In genomic region chr3:37072892-37073291, GRCh38 we compare ENCODE assay signal across 11 cellular contexts.
A peak's percentile ranks its signal among the peaks of the same experiment; 100 is the strongest.
DNase-seq lines count a peak whose midpoint lies in the region; ATAC-seq and TF ChIP-seq lines count a peak whose summit lies in the region.
"Had no signal": no experiment of that assay in that cellular context is flagged by ENCODE, and none has a peak within 500 bp of the region (broad histone marks: within the 10 kb centered on the region; RNA-seq: fewer than 3 reads in every experiment).

No MANE protein-coding gene starts in this region.

- H3K4me3 ChIP-seq in RWPE2 (ENCODE audit: severe bottlenecking) (no peak overlapping the region), esophagus muscularis mucosa (no peak overlapping the region)
- H3K4me3 ChIP-seq: PC-9 had no signal

- H3K4me1 ChIP-seq in RWPE2 (ENCODE audit: insufficient read depth, poor library complexity, severe bottlenecking) (no peaks in the 10 kb centered on the region), esophagus muscularis mucosa (peaks cover 0 to 34% (median 31%) of the 10 kb centered on the region in 4 donors)

- no peak for TF ChIP-seq EP300 in esophagus muscularis mucosa (IDR thresholded peaks at IDR 0.05)

- H3K27ac ChIP-seq in RWPE2 (ENCODE audit: poor library complexity, severe bottlenecking) (no peak overlapping the region), esophagus muscularis mucosa (replicated peaks in 1 of 4) (peak overlapping the region; percentile 10 to 35 (median 21))
- H3K27ac ChIP-seq: PC-9 had no signal

- H3K27me3 ChIP-seq in RWPE2 (ENCODE audit: insufficient read depth, poor library complexity, severe bottlenecking) (no peaks in the 10 kb centered on the region), esophagus muscularis mucosa (no peaks in the 10 kb centered on the region)
- H3K27me3 ChIP-seq: heart left ventricle had no signal

- WGBS in esophagus muscularis mucosa, result 7% methylated on average over 2 of the region's 2 CpGs

- no peak for TF ChIP-seq POLR2A in esophagus muscularis mucosa (IDR thresholded peaks at IDR 0.05; ENCODE audit: low read depth)

- peak; percentile 29; the same call in 1 of the 3 replicates for ATAC-seq in RWPE2 (ENCODE audit: low read depth)
- peak; percentile 43 for ATAC-seq in stimulated activated naive CD8-positive, alpha-beta T cell treated with anti-CD3 and anti-CD28 coated beads, Interleukin-15, Interleukin-2, amounts not matched to agents 100 U/mL and 50 U/mL, for 24 hours
- ATAC-seq in HG03097 (IDR thresholded peaks at IDR 0.05; ENCODE audit: low FRiP score, unreplicated experiment), result no peak
- ATAC-seq: sciatic nerve had no signal

- intact Hi-C loops in esophagus muscularis mucosa (cut with DNase I), result no loop called here

- no peaks in the 10 kb centered on the region for H3K9me3 ChIP-seq in RWPE2 (ENCODE audit: severe bottlenecking)
- H3K9me3 ChIP-seq in esophagus muscularis mucosa, result no peaks in the 10 kb centered on the region
- H3K9me3 ChIP-seq: heart left ventricle had no signal

- peak; percentile 0 for DNase-seq in NCI-H2107 treated with DMSO at 0.1 percent for 48 hours (lab: John Stamatoyannopoulos, UW; ENCODE audit: unreplicated experiment)
- DNase-seq in NCI-H2107 (lab: John Stamatoyannopoulos, UW), result no peak
- no peak for DNase-seq in RWPE2 (ENCODE audit: low spot score)
- no peak for DNase-seq in esophagus muscularis mucosa (ENCODE audit: extremely low spot score)
- DNase-seq in stimulated activated naive CD8-positive, alpha-beta T cell treated with anti-CD3 and anti-CD28 coated beads, Interleukin-15, Interleukin-2, amounts not matched to agents 100 U/mL and 50 U/mL, for 24 hours, result peak; percentile 38
- DNase-seq in ecto neural progenitor cell (ENCODE audit: low spot score), result no peak
- DNase-seq in stimulated activated CD4-positive, alpha-beta T cell treated with anti-CD3 and anti-CD28 coated beads, Interleukin-4, amount 100 ng/mL, for 4 hours, result no peak
- DNase-seq: heart left ventricle had no signal

- H3K36me3 ChIP-seq in RWPE2 (ENCODE audit: low read depth), result peaks cover 62% of the 10 kb centered on the region
- H3K36me3 ChIP-seq in esophagus muscularis mucosa, result peaks cover 0 to 56% (median 26%) of the 10 kb centered on the region in 4 donors

- TF ChIP-seq CTCF in RWPE2 (IDR thresholded peaks at IDR 0.05; ENCODE audit: poor library complexity, severe bottlenecking), result no peak
- no peak for TF ChIP-seq CTCF in esophagus muscularis mucosa (IDR thresholded peaks at IDR 0.05)

Comparison
In these comparisons a context has a peak if more than half of its experiments do, and no peak if none do; other contexts are left out.
1. DNase-seq: peak in NCI-H2107 treated with DMSO at 0.1 percent for 48 hours (single experiment) and stimulated activated naive CD8-positive, alpha-beta T cell treated with anti-CD3 and anti-CD28 coated beads, Interleukin-15, Interleukin-2, amounts not matched to agents 100 U/mL and 50 U/mL, for 24 hours (single experiment); none in NCI-H2107 (single experiment), RWPE2 (single experiment), esophagus muscularis mucosa (single experiment), ecto neural progenitor cell (single experiment) and stimulated activated CD4-positive, alpha-beta T cell treated with anti-CD3 and anti-CD28 coated beads, Interleukin-4, amount 100 ng/mL, for 4 hours (0 of 2).